Comparison of ENCODE assay signal across 19 cellular contexts in genomic region chr19:43416951-43417623, GRCh38. TPM values are rescaled to one million over a fixed set of nuclear protein-coding genes. Genes with fewer than 3 reads are reported as not detected.
"Had no signal": no experiment of that assay in that cellular context is flagged by ENCODE, and none has a peak within 500 bp of the region (broad histone marks: within the 10 kb centered on the region; RNA-seq: fewer than 3 reads in every experiment).

No MANE protein-coding gene starts in this region.

- FAIRE-seq: frontal cortex had no signal

- H3K4me2 ChIP-seq: smooth muscle cell had no signal

- H3K27ac ChIP-seq: breast epithelium, heart right ventricle, neutrophil, right atrium auricular region, transverse colon had no signal

- ATAC-seq: heart right ventricle; left ventricle myocardium superior; stimulated activated memory B cell treated with anti-CD40 and anti-IgM and Interleukin-4, amounts not matched to agents 10 μg/mL and 1 μg/mL and 100 μg/mL, for 72 hours; T-cell had no signal

- H3K4me3 Mint-ChIP-seq: activated B cell treated with CpG ODN at 0.5 μM for 24 hours; activated CD4-positive, alpha-beta T cell treated with anti-CD3 and anti-CD28 coated beads, Interleukin-2, amount 10 ng/mL, durations not matched to agents 24 days and 14 days; activated T-helper 1 cell treated with anti-CD3 and anti-CD28 coated beads, Interleukin-12 subunit alpha, Interleukin-12 subunit beta, Interleukin-2, Interleukin-4 antibody, amounts not matched to agents 30 ng/mL and 10 ng/mL and 1 ng/mL, durations not matched to agents 14 hours and 24 hours and 36 hours; stimulated activated memory B cell treated with anti-CD40 and anti-IgM and Interleukin-4, amounts not matched to agents 10 μg/mL and 1 μg/mL and 100 μg/mL, for 72 hours; T-cell had no signal

- H3K9me3 Mint-ChIP-seq: activated CD4-positive, alpha-beta T cell treated with anti-CD3 and anti-CD28 coated beads, Interleukin-2, amount 10 ng/mL, durations not matched to agents 24 days and 14 days; activated T-helper 1 cell treated with anti-CD3 and anti-CD28 coated beads, Interleukin-12 subunit alpha, Interleukin-12 subunit beta, Interleukin-2, Interleukin-4 antibody, amounts not matched to agents 30 ng/mL and 10 ng/mL and 1 ng/mL, durations not matched to agents 14 hours and 24 hours and 36 hours; stimulated activated memory B cell treated with anti-CD40 and anti-IgM and Interleukin-4, amounts not matched to agents 10 μg/mL and 1 μg/mL and 100 μg/mL, for 72 hours; T-cell had no signal

- H3K4me3 ChIP-seq: breast epithelium, heart right ventricle, right atrium auricular region, smooth muscle cell, transverse colon had no signal

- H3K4me1 Mint-ChIP-seq: activated CD4-positive, alpha-beta T cell treated with anti-CD3 and anti-CD28 coated beads, Interleukin-2, amount 10 ng/mL, durations not matched to agents 24 days and 14 days; stimulated activated memory B cell treated with anti-CD40 and anti-IgM and Interleukin-4, amounts not matched to agents 10 μg/mL and 1 μg/mL and 100 μg/mL, for 72 hours; T-cell had no signal

- H3K36me3 ChIP-seq: breast epithelium, heart right ventricle, neutrophil, right atrium auricular region, transverse colon had no signal

- DNase-seq: activated B cell treated with CpG ODN at 0.5 μM for 24 hours; activated CD4-positive, alpha-beta T cell treated with anti-CD3 and anti-CD28 coated beads, Interleukin-2, amount 10 ng/mL, durations not matched to agents 24 days and 14 days; activated naive CD4-positive, alpha-beta T cell; aorta; heart right ventricle; islet precursor cell; left ventricle myocardium superior; substantia nigra; T-cell; T1000; transverse colon had no signal

- H3K9me3 ChIP-seq: breast epithelium, heart right ventricle, neutrophil, right atrium auricular region, transverse colon had no signal

- H3K4me1 ChIP-seq: breast epithelium, heart right ventricle, right atrium auricular region had no signal

- H3K36me3 Mint-ChIP-seq: stimulated activated memory B cell treated with anti-CD40 and anti-IgM and Interleukin-4, amounts not matched to agents 10 μg/mL and 1 μg/mL and 100 μg/mL, for 72 hours; T-cell had no signal

- H3K27me3 ChIP-seq: breast epithelium, neutrophil, right atrium auricular region, transverse colon had no signal

- H3K27ac Mint-ChIP-seq: activated B cell treated with CpG ODN at 0.5 μM for 24 hours; activated CD4-positive, alpha-beta T cell treated with anti-CD3 and anti-CD28 coated beads, Interleukin-2, amount 10 ng/mL, durations not matched to agents 24 days and 14 days; activated T-helper 1 cell treated with anti-CD3 and anti-CD28 coated beads, Interleukin-12 subunit alpha, Interleukin-12 subunit beta, Interleukin-2, Interleukin-4 antibody, amounts not matched to agents 30 ng/mL and 10 ng/mL and 1 ng/mL, durations not matched to agents 14 hours and 24 hours and 36 hours; stimulated activated memory B cell treated with anti-CD40 and anti-IgM and Interleukin-4, amounts not matched to agents 10 μg/mL and 1 μg/mL and 100 μg/mL, for 72 hours; T-cell had no signal

RNA-seq across cellular contexts. Expression of gene TEX101, which starts 2.4 kb away (rescaled TPM):
- total RNA-seq: activated B cell treated with CpG ODN at 0.5 μM for 24 hours; activated CD4-positive, alpha-beta T cell treated with anti-CD3 and anti-CD28 coated beads, Interleukin-2, amount 10 ng/mL, durations not matched to agents 24 days and 14 days; activated T-helper 1 cell treated with anti-CD3 and anti-CD28 coated beads, Interleukin-12 subunit alpha, Interleukin-12 subunit beta, Interleukin-2, Interleukin-4 antibody, amounts not matched to agents 30 ng/mL and 10 ng/mL and 1 ng/mL, durations not matched to agents 14 hours and 24 hours and 36 hours; aorta; breast epithelium; frontal cortex; heart right ventricle; left ventricle myocardium superior; mesenteric fat pad; right atrium auricular region; smooth muscle cell; T-cell; transverse colon had no signal
- polyA plus RNA-seq: aorta, heart right ventricle, smooth muscle cell had no signal

RNA-seq across cellular contexts. Expression of gene LYPD3, which starts 48.3 kb away (rescaled TPM):
- total RNA-seq: activated B cell treated with CpG ODN at 0.5 μM for 24 hours had no signal
